In genomic region chr6:5567890-5568289, GRCh38 we compare ENCODE assay signal across 22 cellular contexts.
"Had no signal": no experiment of that assay in that cellular context is flagged by ENCODE, and none has a peak within 500 bp of the region (broad histone marks: within the 10 kb centered on the region; RNA-seq: fewer than 3 reads in every experiment).

No MANE protein-coding gene starts in this region.

- FAIRE-seq: astrocyte, colon had no signal

- H3K27me3 ChIP-seq: adrenal gland, foreskin keratinocyte, spleen, upper lobe of left lung had no signal

- H3K27ac ChIP-seq: adrenal gland, foreskin keratinocyte, left ventricle myocardium inferior, spleen, upper lobe of left lung had no signal

- ATAC-seq: activated T-cell treated with anti-CD3 and anti-CD28 coated beads, Interleukin-2, amount 50 U/mL, for 72 hours; foreskin keratinocyte; natural killer cell treated with Interleukin-12 subunit alpha and Interleukin-12 subunit beta and Interleukin-15 and Interleukin-18, amount 100 ng/mL, for 72 hours; WTC11 had no signal

- H3K27ac Mint-ChIP-seq: activated T-cell treated with anti-CD3 and anti-CD28 coated beads, Interleukin-2, amount 50 U/mL, for 72 hours; natural killer cell treated with Interleukin-12 subunit alpha and Interleukin-12 subunit beta and Interleukin-15 and Interleukin-18, amount 100 ng/mL, for 72 hours; progenitor cell of endocrine pancreas; WTC11 had no signal

- H3K9me3 Mint-ChIP-seq: central memory CD8-positive, alpha-beta T cell had no signal

- H3K4me3 ChIP-seq: adrenal gland, left ventricle myocardium inferior, spleen, upper lobe of left lung had no signal

- H3K9me3 ChIP-seq: adrenal gland, left ventricle myocardium inferior, upper lobe of left lung had no signal

- DNase-seq: activated CD4-positive, alpha-beta T cell treated with anti-CD3 and anti-CD28 coated beads, Interleukin-2, amount 50 U/mL, for 48 hours; activated gamma-delta T cell; activated naive CD4-positive, alpha-beta T cell treated with anti-CD3 and anti-CD28 coated beads, Interleukin-2, amount 50 U/mL, for 16 hours; activated T-cell treated with anti-CD3 and anti-CD28 coated beads, Interleukin-2, amount 50 U/mL, for 72 hours; adrenal gland; effector memory CD4-positive, alpha-beta T cell; foreskin keratinocyte; hippocampal formation; kidney glomerular epithelial cell; left ventricle myocardium inferior; retina; spleen; stimulated activated CD4-positive, alpha-beta T cell treated with anti-CD3 and anti-CD28 coated beads, Interleukin-4, amount 100 ng/mL, for 1 hour; stimulated activated naive CD4-positive, alpha-beta T cell treated with Interleukin-2 at 50 U/mL for 16 hours; T-helper 1 cell; upper lobe of left lung had no signal

- H3K36me3 ChIP-seq: adrenal gland, left ventricle myocardium inferior, spleen, upper lobe of left lung had no signal

- H3K27me3 Mint-ChIP-seq: central memory CD8-positive, alpha-beta T cell; progenitor cell of endocrine pancreas had no signal

- H3K4me3 Mint-ChIP-seq: activated T-cell treated with anti-CD3 and anti-CD28 coated beads, Interleukin-2, amount 50 U/mL, for 72 hours; central memory CD8-positive, alpha-beta T cell; natural killer cell treated with Interleukin-12 subunit alpha and Interleukin-12 subunit beta and Interleukin-15 and Interleukin-18, amount 100 ng/mL, for 72 hours; WTC11 had no signal

- H3K4me1 ChIP-seq: foreskin keratinocyte, left ventricle myocardium inferior, spleen, upper lobe of left lung had no signal
